13 cellular contexts compared by ENCODE assay signal in genomic region chr11:46105902-46106301, GRCh38.
"Had no signal": no experiment of that assay in that cellular context is flagged by ENCODE, and none has a peak within 500 bp of the region (broad histone marks: within the 10 kb centered on the region; RNA-seq: fewer than 3 reads in every experiment).

No MANE protein-coding gene starts in this region.

- H3K36me3 Mint-ChIP-seq: activated naive CD4-positive, alpha-beta T cell treated with anti-CD3 and anti-CD28 coated beads, Interleukin-2, amount 50 U/mL, for 24 hours; mesothelial cell of epicardium; stimulated activated memory B cell treated with anti-CD40 and anti-IgM and Interleukin-4, amounts not matched to agents 10 μg/mL and 1 μg/mL and 100 μg/mL, for 72 hours had no signal

- H3K27ac ChIP-seq: tibial nerve, vagina had no signal

- H3K9me3 ChIP-seq: right atrium auricular region, tibial nerve, vagina had no signal

- DNase-seq: activated CD4-positive, alpha-beta T cell treated with anti-CD3 and anti-CD28 coated beads for 4 hours; cerebellar nuclear complex; endodermal cell; kidney glomerular epithelial cell; small intestine; T-helper 9 cell had no signal

- H3K36me3 ChIP-seq: right atrium auricular region, tibial nerve, vagina had no signal

- H3K4me3 Mint-ChIP-seq: activated naive CD4-positive, alpha-beta T cell treated with anti-CD3 and anti-CD28 coated beads, Interleukin-2, amount 50 U/mL, for 24 hours; dendritic cell treated with granulocyte-macrophage colony-stimulating factor and Interleukin-4, amounts not matched to agents 40 ng/mL and 50 ng/mL, for 4 days; endodermal cell; mesothelial cell of epicardium; stimulated activated memory B cell treated with anti-CD40 and anti-IgM and Interleukin-4, amounts not matched to agents 10 μg/mL and 1 μg/mL and 100 μg/mL, for 72 hours had no signal

- ATAC-seq: stimulated activated memory B cell treated with anti-CD40 and anti-IgM and Interleukin-4, amounts not matched to agents 10 μg/mL and 1 μg/mL and 100 μg/mL, for 72 hours had no signal

- H3K27ac Mint-ChIP-seq: activated naive CD4-positive, alpha-beta T cell treated with anti-CD3 and anti-CD28 coated beads, Interleukin-2, amount 50 U/mL, for 24 hours; stimulated activated memory B cell treated with anti-CD40 and anti-IgM and Interleukin-4, amounts not matched to agents 10 μg/mL and 1 μg/mL and 100 μg/mL, for 72 hours had no signal

- H3K27me3 Mint-ChIP-seq: activated naive CD4-positive, alpha-beta T cell treated with anti-CD3 and anti-CD28 coated beads, Interleukin-2, amount 50 U/mL, for 24 hours; dendritic cell treated with granulocyte-macrophage colony-stimulating factor and Interleukin-4, amounts not matched to agents 40 ng/mL and 50 ng/mL, for 4 days; stimulated activated memory B cell treated with anti-CD40 and anti-IgM and Interleukin-4, amounts not matched to agents 10 μg/mL and 1 μg/mL and 100 μg/mL, for 72 hours had no signal

- H3K9me3 Mint-ChIP-seq: activated naive CD4-positive, alpha-beta T cell treated with anti-CD3 and anti-CD28 coated beads, Interleukin-2, amount 50 U/mL, for 24 hours; dendritic cell treated with granulocyte-macrophage colony-stimulating factor and Interleukin-4, amounts not matched to agents 40 ng/mL and 50 ng/mL, for 4 days; endodermal cell; mesothelial cell of epicardium; stimulated activated memory B cell treated with anti-CD40 and anti-IgM and Interleukin-4, amounts not matched to agents 10 μg/mL and 1 μg/mL and 100 μg/mL, for 72 hours had no signal

- H3K27me3 ChIP-seq: right atrium auricular region, tibial nerve, vagina had no signal

- H3K4me3 ChIP-seq: right atrium auricular region, tibial nerve, vagina had no signal
